17 cellular contexts compared by ENCODE assay signal in the genomic region with DNA sequence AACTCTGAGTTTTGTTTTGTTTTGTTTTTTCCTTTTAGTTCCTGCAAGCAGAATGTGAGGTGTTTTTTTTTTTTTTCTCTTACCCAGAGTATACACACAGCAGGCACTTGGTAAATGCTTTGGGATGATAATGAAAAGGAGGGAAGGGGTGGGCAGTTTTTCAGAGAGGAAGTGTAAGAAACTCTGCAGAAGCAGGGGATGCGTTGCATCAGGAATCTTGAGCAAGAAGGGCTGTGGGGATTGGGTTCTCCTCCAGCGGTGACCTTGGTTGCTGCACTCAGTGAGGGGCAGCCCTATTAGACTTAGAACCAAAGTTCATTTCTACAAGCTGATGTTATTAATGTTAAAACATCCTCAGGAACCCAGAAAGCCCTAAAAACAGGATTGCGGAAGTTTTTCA. TPM values are rescaled to one million over a fixed set of nuclear protein-coding genes. Genes with fewer than 3 reads are reported as not detected.
"Had no signal": no experiment of that assay in that cellular context is flagged by ENCODE, and none has a peak within 500 bp of the region (broad histone marks: within the 10 kb centered on the region; RNA-seq: fewer than 3 reads in every experiment).

No MANE protein-coding gene starts in this region.

- H3K4me3 ChIP-seq: gastroesophageal sphincter, left ventricle myocardium inferior, neural progenitor cell, ovary, right lobe of liver, smooth muscle cell, suprapubic skin had no signal

- DNase-seq: activated CD4-positive, CD25-positive, alpha-beta regulatory T cell treated with anti-CD3 and anti-CD28 coated beads, Interleukin-2, amount 50 U/mL, for 72 hours; activated naive CD4-positive, alpha-beta T cell; activated naive CD8-positive, alpha-beta T cell treated with anti-CD3 and anti-CD28 coated beads, Interleukin-2, amount 10 ng/mL, durations not matched to agents 7 days and 5 days; aorta; dermis blood vessel endothelial cell; endodermal cell; kidney; left ventricle myocardium inferior; naive B cell; ovary; right lobe of liver; trophoblast cell had no signal

- ATAC-seq: gastroesophageal sphincter, right lobe of liver had no signal

RNA-seq across cellular contexts. Expression of a gene that starts 32.2 kb away (rescaled TPM):
- total RNA-seq: activated CD8-positive, alpha-beta memory T cell treated with anti-CD3 and anti-CD28 coated beads for 36 hours; activated naive CD8-positive, alpha-beta T cell treated with anti-CD3 and anti-CD28 coated beads, Interleukin-2, amount 10 ng/mL, durations not matched to agents 7 days and 5 days had no signal
